16 cellular contexts compared by ENCODE assay signal in genomic region chr4:40811886-40812857, GRCh38.
DNase-seq lines count a peak whose midpoint lies in the region; ATAC-seq and TF ChIP-seq lines count a peak whose summit lies in the region.
"Had no signal": no experiment of that assay in that cellular context is flagged by ENCODE, and none has a peak within 500 bp of the region (broad histone marks: within the 10 kb centered on the region; RNA-seq: fewer than 3 reads in every experiment).

No MANE protein-coding gene starts in this region.

- no peak overlapping the region for H3K56ac ChIP-seq in H9 (ENCODE audit: insufficient read length, low read depth, low read length)

- no peak overlapping the region for H3K4ac ChIP-seq in H9 (ENCODE audit: low read depth, low read length)

- H2BK20ac ChIP-seq in H9 (ENCODE audit: low read depth, low read length, poor library complexity, severe bottlenecking), result no peak overlapping the region

- no peak overlapping the region for H3K4me3 ChIP-seq in fibroblast of pulmonary artery (replicated peaks; ENCODE audit: low read depth, low read length)

- H3K14ac ChIP-seq in H9 (ENCODE audit: insufficient read depth, low read length), result no peak overlapping the region

- H3K36me3 Mint-ChIP-seq in H9 (ENCODE audit: insufficient read depth in 1 of 3, low read depth in 3 of 3), result peaks cover 3 to 23% (median 18%) of the 10 kb centered on the region in 3 experiments; a peak in 5 of 7 replicates
- H3K36me3 Mint-ChIP-seq in stimulated activated effector memory CD8-positive, alpha-beta T cell treated with anti-CD3 and anti-CD28 coated beads, Interleukin-12 subunit alpha, Interleukin-12 subunit beta, amount 100 ng/mL, for 72 hours, result no peaks in the 10 kb centered on the region
- H3K36me3 Mint-ChIP-seq: natural killer cell treated with Interleukin-12 subunit alpha and Interleukin-12 subunit beta and Interleukin-15 and Interleukin-18, amount 100 ng/mL, for 72 hours had no signal

- H2BK12ac ChIP-seq in H9 (ENCODE audit: insufficient read length, low read depth, low read length), result no peak overlapping the region

- H3T11ph ChIP-seq in H9 (ENCODE audit: low read length), result no peak overlapping the region

- H2AFZ ChIP-seq in H9 (ENCODE audit: low read length), result no peak overlapping the region

- H3K27ac ChIP-seq in H9 (ENCODE audit: insufficient read length, low read depth, low read length), result no peak overlapping the region
- H3K27ac ChIP-seq: epithelial cell of prostate had no signal

- no peak overlapping the region for H2AK5ac ChIP-seq in H9 (ENCODE audit: insufficient read length, low read length)

- H3K18ac ChIP-seq in H9 (ENCODE audit: insufficient read length, low read depth, low read length), result no peak overlapping the region

- H4K8ac ChIP-seq in H9 (replicated peaks; ENCODE audit: insufficient read length, low read depth, low read length), result no peak overlapping the region

- no peaks in the 10 kb centered on the region for H3K27me3 ChIP-seq in H9 (ENCODE audit: insufficient read depth, low read length)

- H3K4me1 ChIP-seq in H9 (ENCODE audit: insufficient read depth, low read length), result peaks cover 2% of the 10 kb centered on the region; the same call in 1 of the 2 replicates

- no peak for TF ChIP-seq CTCF in H9 (conservative IDR thresholded peaks at IDR 0.05)
- TF ChIP-seq CTCF in fibroblast of pulmonary artery (IDR thresholded peaks at IDR 0.05; ENCODE audit: low read length, missing control alignments), result no peak

- no peaks in the 10 kb centered on the region for H3K9me3 ChIP-seq in H9 (ENCODE audit: control insufficient read depth, low read depth, low read length)

- H3K4me3 Mint-ChIP-seq in H9, result no peak overlapping the region
- H3K4me3 Mint-ChIP-seq in stimulated activated effector memory CD8-positive, alpha-beta T cell treated with anti-CD3 and anti-CD28 coated beads, Interleukin-12 subunit alpha, Interleukin-12 subunit beta, amount 100 ng/mL, for 72 hours, result no peak overlapping the region
- H3K4me3 Mint-ChIP-seq: natural killer cell treated with Interleukin-12 subunit alpha and Interleukin-12 subunit beta and Interleukin-15 and Interleukin-18, amount 100 ng/mL, for 72 hours had no signal

- no CpG with 5 or more reads among the region's 15 CpGs for WGBS in H9 (ENCODE audit: extremely low coverage, insufficient read length, low lambda C conversion rate)

- H3K79me2 ChIP-seq in H9 (ENCODE audit: insufficient read depth, low read length), result no peaks in the 10 kb centered on the region

- H3K27ac Mint-ChIP-seq in H9, result peak overlapping the region in 2 of 3 experiments; percentile 53 to 77; a peak in 3 of 7 replicates
- no peak overlapping the region for H3K27ac Mint-ChIP-seq in stimulated activated effector memory CD8-positive, alpha-beta T cell treated with anti-CD3 and anti-CD28 coated beads, Interleukin-12 subunit alpha, Interleukin-12 subunit beta, amount 100 ng/mL, for 72 hours
- H3K27ac Mint-ChIP-seq: natural killer cell treated with Interleukin-12 subunit alpha and Interleukin-12 subunit beta and Interleukin-15 and Interleukin-18, amount 100 ng/mL, for 72 hours had no signal

- no peaks in the 10 kb centered on the region for H3K79me1 ChIP-seq in H9 (ENCODE audit: insufficient read depth, low read depth, low read length, poor library complexity, severe bottlenecking)

- H4K91ac ChIP-seq in H9 (ENCODE audit: insufficient read length, low read depth, low read length), result no peak overlapping the region

- no peaks in the 10 kb centered on the region for H3K27me3 Mint-ChIP-seq in H9 (ENCODE audit: low read depth)

- no peak for ATAC-seq in stimulated activated effector memory CD8-positive, alpha-beta T cell treated with anti-CD3 and anti-CD28 coated beads, Interleukin-12 subunit alpha, Interleukin-12 subunit beta, amount 100 ng/mL, for 72 hours
- no peak for ATAC-seq in HG02938 (IDR thresholded peaks at IDR 0.05; ENCODE audit: unreplicated experiment)
- ATAC-seq: natural killer cell treated with Interleukin-12 subunit alpha and Interleukin-12 subunit beta and Interleukin-15 and Interleukin-18, amount 100 ng/mL, for 72 hours had no signal

- no peak overlapping the region for H2BK5ac ChIP-seq in H9 (ENCODE audit: insufficient read length, low read length)

- no peaks in the 10 kb centered on the region for H3K23me2 ChIP-seq in H9 (ENCODE audit: insufficient read length, low read depth, low read length, poor library complexity, severe bottlenecking)

- H4K20me1 ChIP-seq in H9 (ENCODE audit: control insufficient read depth, insufficient read depth, insufficient read length), result no peaks in the 10 kb centered on the region

- H2BK120ac ChIP-seq in H9 (ENCODE audit: low read depth, low read length, poor library complexity, severe bottlenecking), result no peak overlapping the region

- no peak overlapping the region for H3K4me2 ChIP-seq in H9 (ENCODE audit: insufficient read depth, insufficient read length, low read length)

- no peaks in the 10 kb centered on the region for H3K9me3 Mint-ChIP-seq in H9
- H3K9me3 Mint-ChIP-seq in stimulated activated effector memory CD8-positive, alpha-beta T cell treated with anti-CD3 and anti-CD28 coated beads, Interleukin-12 subunit alpha, Interleukin-12 subunit beta, amount 100 ng/mL, for 72 hours, result no peaks in the 10 kb centered on the region
- H3K9me3 Mint-ChIP-seq: natural killer cell treated with Interleukin-12 subunit alpha and Interleukin-12 subunit beta and Interleukin-15 and Interleukin-18, amount 100 ng/mL, for 72 hours had no signal

- no peak overlapping the region for H4K5ac ChIP-seq in H9 (ENCODE audit: insufficient read length, low read depth, low read length)

- H3K23ac ChIP-seq in H9 (ENCODE audit: insufficient read length, low read depth, low read length), result no peak overlapping the region

- no peak overlapping the region for H2BK15ac ChIP-seq in H9 (ENCODE audit: low read depth, low read length)

- H3K9ac ChIP-seq in H9 (ENCODE audit: extremely low read depth, insufficient read length, low read length), result no peak overlapping the region

- peaks cover 4 to 9% of the 10 kb centered on the region in 2 experiments for H3K4me1 Mint-ChIP-seq in H9
- no peaks in the 10 kb centered on the region for H3K4me1 Mint-ChIP-seq in stimulated activated effector memory CD8-positive, alpha-beta T cell treated with anti-CD3 and anti-CD28 coated beads, Interleukin-12 subunit alpha, Interleukin-12 subunit beta, amount 100 ng/mL, for 72 hours

- DNase-seq in H9, result no peak
- DNase-seq in SKM-1 treated with dmso at 0.1 percent for 144 hours (lab: John Stamatoyannopoulos, UW; ENCODE audit: unreplicated experiment), result peak; percentile 76
- DNase-seq in fibroblast of pulmonary artery (ENCODE audit: low read depth), result peak; percentile 58
- DNase-seq in renal cortical epithelial cell (ENCODE audit: low read depth), result peak; percentile 2
- DNase-seq in stimulated activated effector memory CD8-positive, alpha-beta T cell treated with anti-CD3 and anti-CD28 coated beads, Interleukin-12 subunit alpha, Interleukin-12 subunit beta, amount 100 ng/mL, for 72 hours (ENCODE audit: low spot score in 2 of 2), result no peak
- DNase-seq in middle frontal gyrus (ENCODE audit: extremely low spot score, low spot score), result no peak
- DNase-seq in cerebellum (ENCODE audit: low spot score), result no peak
- DNase-seq: activated CD4-positive, CD25-positive, alpha-beta regulatory T cell; activated T-cell treated with anti-CD3 and anti-CD28 coated beads, Interleukin-2, amount 50 U/mL, for 1 hour; C1 segment of cervical spinal cord; GDM1; NCI-H1048; NCI-H510A treated with DMSO at 0.1 percent for 48 hours had no signal

Comparison
In these comparisons a context has a peak if more than half of its experiments do, and no peak if none do; other contexts are left out.
1. DNase-seq: peak in SKM-1 treated with dmso at 0.1 percent for 144 hours (single experiment), fibroblast of pulmonary artery (single experiment) and renal cortical epithelial cell (single experiment); none in H9 (single experiment), stimulated activated effector memory CD8-positive, alpha-beta T cell treated with anti-CD3 and anti-CD28 coated beads, Interleukin-12 subunit alpha, Interleukin-12 subunit beta, amount 100 ng/mL, for 72 hours (0 of 2), middle frontal gyrus (single experiment) and cerebellum (single experiment).